Comparison of ENCODE assay signal across 2 cellular contexts in the genomic region with DNA sequence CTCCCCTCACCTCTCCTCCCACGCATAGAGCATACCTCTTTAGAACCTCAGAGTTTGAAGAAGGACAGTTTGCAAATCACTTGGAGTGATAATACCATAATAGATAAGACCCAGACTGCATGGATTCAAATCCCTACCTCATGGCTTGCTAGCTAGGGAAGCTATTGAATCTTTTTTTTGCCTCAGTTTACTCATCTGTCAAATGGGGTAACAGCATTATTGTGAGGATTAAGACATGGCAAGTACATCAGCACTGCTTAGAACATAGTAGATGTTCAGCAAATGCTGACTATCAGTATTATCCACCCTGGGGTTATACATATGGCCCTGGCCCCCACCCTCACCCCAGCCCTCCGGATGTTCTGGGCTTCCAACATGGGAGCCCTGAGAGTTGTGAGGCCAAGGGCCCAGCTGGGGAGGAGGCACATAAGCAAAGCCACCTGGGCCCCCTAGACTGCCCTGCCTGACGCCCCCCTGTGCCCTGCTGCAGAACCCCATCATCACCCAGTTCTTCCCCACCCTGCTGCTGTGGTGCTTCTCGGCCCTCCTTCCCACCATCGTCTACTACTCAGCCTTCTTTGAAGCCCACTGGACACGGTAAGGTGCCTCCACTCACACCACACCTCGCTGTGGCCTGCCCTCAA.
A peak's percentile ranks its signal among the peaks of the same experiment; 100 is the strongest.
TF ChIP-seq lines count a peak whose summit lies in the region.

No MANE protein-coding gene starts in this region.

TF ChIP-seq in GM12891, 5 proteins besides CTCF, POLR2A, EP300 and RAD21:
- TF ChIP-seq TAF1 (IDR thresholded peaks at IDR 0.05; ENCODE audit: low read depth, low read length) (no peak), POU2F2 (IDR thresholded peaks at IDR 0.05; ENCODE audit: low read depth, low read length) (no peak), SPI1 (IDR thresholded peaks at IDR 0.05; ENCODE audit: low read depth, low read length) (no peak), POLR2AphosphoS5 (IDR thresholded peaks at IDR 0.05; ENCODE audit: low read depth, low read length) (no peak), PAX5 (IDR thresholded peaks at IDR 0.05; ENCODE audit: insufficient read depth, low read length, severe bottlenecking) (no peak)

TF ChIP-seq in K562, 482 proteins besides CTCF, POLR2A, EP300 and RAD21:
- no peak for TF ChIP-seq RFX1 (IDR thresholded peaks at IDR 0.05)
- TF ChIP-seq ADNP (tag; IDR thresholded peaks at IDR 0.05) = peak; percentile 78
- no peak for TF ChIP-seq ZNF12 (CRISPR knock-in tag; IDR thresholded peaks at IDR 0.05)
- peak; percentile 49; the same call in 1 of the 2 replicates for TF ChIP-seq ZNF316 (IDR thresholded peaks at IDR 0.05)
- no peak for TF ChIP-seq ZNF274 (IDR thresholded peaks at IDR 0.05; ENCODE audit: borderline replicate concordance, low read depth, low read length)
- no peak for TF ChIP-seq ILK (tag; IDR thresholded peaks at IDR 0.05; ENCODE audit: borderline replicate concordance, low read depth)
- peak; percentile 44; the same call in 1 of the 2 replicates for TF ChIP-seq POLR2G (IDR thresholded peaks at IDR 0.05; ENCODE audit: low read depth, low read length)
- TF ChIP-seq, protein P1, sequence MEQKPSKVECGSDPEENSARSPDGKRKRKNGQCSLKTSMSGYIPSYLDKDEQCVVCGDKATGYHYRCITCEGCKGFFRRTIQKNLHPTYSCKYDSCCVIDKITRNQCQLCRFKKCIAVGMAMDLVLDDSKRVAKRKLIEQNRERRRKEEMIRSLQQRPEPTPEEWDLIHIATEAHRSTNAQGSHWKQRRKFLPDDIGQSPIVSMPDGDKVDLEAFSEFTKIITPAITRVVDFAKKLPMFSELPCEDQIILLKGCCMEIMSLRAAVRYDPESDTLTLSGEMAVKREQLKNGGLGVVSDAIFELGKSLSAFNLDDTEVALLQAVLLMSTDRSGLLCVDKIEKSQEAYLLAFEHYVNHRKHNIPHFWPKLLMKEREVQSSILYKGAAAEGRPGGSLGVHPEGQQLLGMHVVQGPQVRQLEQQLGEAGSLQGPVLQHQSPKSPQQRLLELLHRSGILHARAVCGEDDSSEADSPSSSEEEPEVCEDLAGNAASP (IDR thresholded peaks at IDR 0.05) = no peak
- TF ChIP-seq, protein P2, sequence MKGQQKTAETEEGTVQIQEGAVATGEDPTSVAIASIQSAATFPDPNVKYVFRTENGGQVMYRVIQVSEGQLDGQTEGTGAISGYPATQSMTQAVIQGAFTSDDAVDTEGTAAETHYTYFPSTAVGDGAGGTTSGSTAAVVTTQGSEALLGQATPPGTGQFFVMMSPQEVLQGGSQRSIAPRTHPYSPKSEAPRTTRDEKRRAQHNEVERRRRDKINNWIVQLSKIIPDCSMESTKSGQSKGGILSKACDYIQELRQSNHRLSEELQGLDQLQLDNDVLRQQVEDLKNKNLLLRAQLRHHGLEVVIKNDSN (CRISPR knock-in tag; IDR thresholded peaks at IDR 0.05) = 0 out of 2 replicates have a peak, but pooled peaks have one; percentile 23
- no peak for TF ChIP-seq KDM2B (CRISPR knock-in tag; IDR thresholded peaks at IDR 0.05)
- TF ChIP-seq ZNF280B (CRISPR knock-in tag; IDR thresholded peaks at IDR 0.05) = no peak
- peak; percentile 83 for TF ChIP-seq RBM25 (IDR thresholded peaks at IDR 0.05; ENCODE audit: low read depth, low read length, severe bottlenecking)
- peak; percentile 16; the same call in 1 of the 2 replicates for TF ChIP-seq CEBPG (CRISPR knock-in tag; IDR thresholded peaks at IDR 0.05)
- TF ChIP-seq CEBPG (tag; conservative IDR thresholded peaks at IDR 0.05 in 1 of 2, IDR thresholded peaks at IDR 0.05 in 1 of 2) = no peak
- TF ChIP-seq ZBED1 (IDR thresholded peaks at IDR 0.05) = no peak
- TF ChIP-seq RNF2 (IDR thresholded peaks at IDR 0.05) = no peak
- TF ChIP-seq THRAP3 (IDR thresholded peaks at IDR 0.05; ENCODE audit: borderline replicate concordance) = no peak
- TF ChIP-seq, protein P3, sequence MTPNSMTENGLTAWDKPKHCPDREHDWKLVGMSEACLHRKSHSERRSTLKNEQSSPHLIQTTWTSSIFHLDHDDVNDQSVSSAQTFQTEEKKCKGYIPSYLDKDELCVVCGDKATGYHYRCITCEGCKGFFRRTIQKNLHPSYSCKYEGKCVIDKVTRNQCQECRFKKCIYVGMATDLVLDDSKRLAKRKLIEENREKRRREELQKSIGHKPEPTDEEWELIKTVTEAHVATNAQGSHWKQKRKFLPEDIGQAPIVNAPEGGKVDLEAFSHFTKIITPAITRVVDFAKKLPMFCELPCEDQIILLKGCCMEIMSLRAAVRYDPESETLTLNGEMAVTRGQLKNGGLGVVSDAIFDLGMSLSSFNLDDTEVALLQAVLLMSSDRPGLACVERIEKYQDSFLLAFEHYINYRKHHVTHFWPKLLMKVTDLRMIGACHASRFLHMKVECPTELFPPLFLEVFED (CRISPR knock-in tag; conservative IDR thresholded peaks at IDR 0.05) = no peak
- TF ChIP-seq LARP7 (IDR thresholded peaks at IDR 0.05) = no peak
- TF ChIP-seq TAL1 (IDR thresholded peaks at IDR 0.05) = no peak
- TF ChIP-seq JUN (IDR thresholded peaks at IDR 0.05; ENCODE audit: borderline replicate concordance, low read depth, low read length) = no peak
- 0 out of 2 replicates have a peak, but pooled peaks have one; percentile 44 for TF ChIP-seq JUN (CRISPR knock-in tag; IDR thresholded peaks at IDR 0.05; ENCODE audit: borderline replicate concordance)
- no peak for TF ChIP-seq XRCC5 (IDR thresholded peaks at IDR 0.05; ENCODE audit: low read depth, low read length)
- TF ChIP-seq HBP1 (CRISPR knock-in tag; IDR thresholded peaks at IDR 0.05) = no peak
- TF ChIP-seq RBFOX2 (IDR thresholded peaks at IDR 0.05; ENCODE audit: low read depth, low read length) = 0 out of 2 replicates have a peak, but pooled peaks have one; percentile 21
- no peak for TF ChIP-seq ZNF79 (CRISPR knock-in tag; IDR thresholded peaks at IDR 0.05; ENCODE audit: low read depth)
- no peak for TF ChIP-seq TEAD4 (IDR thresholded peaks at IDR 0.05; ENCODE audit: low read length)
- peak; percentile 21; the same call in 1 of the 2 replicates for TF ChIP-seq TEAD4 (CRISPR knock-in tag; IDR thresholded peaks at IDR 0.05; ENCODE audit: borderline replicate concordance)
- peak; percentile 73 for TF ChIP-seq BCOR (IDR thresholded peaks at IDR 0.05)
- TF ChIP-seq, protein P4, sequence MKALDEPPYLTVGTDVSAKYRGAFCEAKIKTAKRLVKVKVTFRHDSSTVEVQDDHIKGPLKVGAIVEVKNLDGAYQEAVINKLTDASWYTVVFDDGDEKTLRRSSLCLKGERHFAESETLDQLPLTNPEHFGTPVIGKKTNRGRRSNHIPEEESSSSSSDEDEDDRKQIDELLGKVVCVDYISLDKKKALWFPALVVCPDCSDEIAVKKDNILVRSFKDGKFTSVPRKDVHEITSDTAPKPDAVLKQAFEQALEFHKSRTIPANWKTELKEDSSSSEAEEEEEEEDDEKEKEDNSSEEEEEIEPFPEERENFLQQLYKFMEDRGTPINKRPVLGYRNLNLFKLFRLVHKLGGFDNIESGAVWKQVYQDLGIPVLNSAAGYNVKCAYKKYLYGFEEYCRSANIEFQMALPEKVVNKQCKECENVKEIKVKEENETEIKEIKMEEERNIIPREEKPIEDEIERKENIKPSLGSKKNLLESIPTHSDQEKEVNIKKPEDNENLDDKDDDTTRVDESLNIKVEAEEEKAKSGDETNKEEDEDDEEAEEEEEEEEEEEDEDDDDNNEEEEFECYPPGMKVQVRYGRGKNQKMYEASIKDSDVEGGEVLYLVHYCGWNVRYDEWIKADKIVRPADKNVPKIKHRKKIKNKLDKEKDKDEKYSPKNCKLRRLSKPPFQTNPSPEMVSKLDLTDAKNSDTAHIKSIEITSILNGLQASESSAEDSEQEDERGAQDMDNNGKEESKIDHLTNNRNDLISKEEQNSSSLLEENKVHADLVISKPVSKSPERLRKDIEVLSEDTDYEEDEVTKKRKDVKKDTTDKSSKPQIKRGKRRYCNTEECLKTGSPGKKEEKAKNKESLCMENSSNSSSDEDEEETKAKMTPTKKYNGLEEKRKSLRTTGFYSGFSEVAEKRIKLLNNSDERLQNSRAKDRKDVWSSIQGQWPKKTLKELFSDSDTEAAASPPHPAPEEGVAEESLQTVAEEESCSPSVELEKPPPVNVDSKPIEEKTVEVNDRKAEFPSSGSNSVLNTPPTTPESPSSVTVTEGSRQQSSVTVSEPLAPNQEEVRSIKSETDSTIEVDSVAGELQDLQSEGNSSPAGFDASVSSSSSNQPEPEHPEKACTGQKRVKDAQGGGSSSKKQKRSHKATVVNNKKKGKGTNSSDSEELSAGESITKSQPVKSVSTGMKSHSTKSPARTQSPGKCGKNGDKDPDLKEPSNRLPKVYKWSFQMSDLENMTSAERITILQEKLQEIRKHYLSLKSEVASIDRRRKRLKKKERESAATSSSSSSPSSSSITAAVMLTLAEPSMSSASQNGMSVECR (CRISPR knock-in tag; IDR thresholded peaks at IDR 0.05) = 0 out of 2 replicates have a peak, but pooled peaks have one; percentile 32
- peak in 1 of 2 experiments; percentile 50; a peak in 2 of 4 replicates for TF ChIP-seq KDM1A (IDR thresholded peaks at IDR 0.05)
